Comparison of ENCODE assay signal across 18 cellular contexts in the genomic region with DNA sequence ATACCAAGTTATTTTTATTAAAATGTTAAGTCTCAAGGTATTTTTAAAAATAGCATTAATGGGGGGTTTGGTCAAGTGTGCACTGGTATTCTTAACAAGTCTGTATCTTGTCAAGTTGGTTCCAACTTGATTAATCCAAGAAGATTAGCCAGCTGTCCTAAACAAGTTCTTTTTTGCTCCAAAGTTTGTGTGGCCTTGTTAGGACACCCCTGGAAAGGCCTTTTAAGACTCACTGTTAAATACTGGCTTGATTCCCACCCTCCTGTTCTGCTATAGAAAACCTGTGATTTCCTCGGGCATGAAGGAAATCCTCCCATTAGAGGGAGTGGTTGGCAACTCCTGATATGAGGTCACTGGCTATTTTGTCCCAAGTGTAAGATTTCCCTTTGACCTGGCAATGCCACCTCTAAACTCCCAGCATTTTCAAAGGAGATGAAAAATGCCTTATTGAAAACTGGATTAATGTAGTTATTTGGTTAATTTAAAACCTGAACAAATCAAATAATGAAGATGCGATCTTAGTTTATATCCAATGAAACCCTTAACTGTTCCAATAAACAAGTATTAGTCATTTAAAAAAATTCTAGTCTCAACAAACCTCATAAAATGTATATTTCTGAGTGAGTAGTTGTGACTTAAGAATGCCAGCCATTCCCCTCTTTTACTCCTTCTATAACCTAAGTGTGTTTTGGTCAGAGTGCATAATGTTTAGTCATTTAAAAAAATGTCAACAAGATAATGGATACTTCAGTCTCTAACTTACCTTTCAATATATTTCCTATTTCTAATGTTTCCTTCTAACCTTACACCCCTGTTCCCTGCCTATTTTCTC.
DNase-seq lines count a peak whose midpoint lies in the region; ATAC-seq, FAIRE-seq and TF ChIP-seq lines count a peak whose summit lies in the region.
"Had no signal": no experiment of that assay in that cellular context is flagged by ENCODE, and none has a peak within 500 bp of the region (broad histone marks: within the 10 kb centered on the region; RNA-seq: fewer than 3 reads in every experiment).

No MANE protein-coding gene starts in this region.

- H3K27me3 ChIP-seq in MG63: no peaks in the 10 kb centered on the region
- no peaks in the 10 kb centered on the region for H3K27me3 ChIP-seq in ascending aorta
- no peaks in the 10 kb centered on the region for H3K27me3 ChIP-seq in upper lobe of left lung
- H3K27me3 ChIP-seq: tibial artery had no signal

- H3K4me3 ChIP-seq in MG63 (no peak overlapping the region), ascending aorta (no peak overlapping the region), upper lobe of left lung (no peak overlapping the region)
- H3K4me3 ChIP-seq: HAP-1, tibial artery had no signal

- H3K27ac ChIP-seq in ascending aorta (peak overlapping the region; percentile 74 to 79), upper lobe of left lung (peak overlapping the region; percentile 30 to 80 (median 62))

- H3K4me1 ChIP-seq in ascending aorta (peaks cover 8 to 12% of the 10 kb centered on the region in 2 donors), upper lobe of left lung (peaks cover 0 to 12% (median 4%) of the 10 kb centered on the region in 4 donors)
- H3K4me1 ChIP-seq: HAP-1 had no signal

- H3K9me3 ChIP-seq in MG63 (no peaks in the 10 kb centered on the region), ascending aorta (no peaks in the 10 kb centered on the region), upper lobe of left lung (peaks cover 0 to 6% (median 0%) of the 10 kb centered on the region in 4 donors)
- H3K9me3 ChIP-seq: HAP-1, tibial artery had no signal

- no peak for TF ChIP-seq CTCF in ascending aorta (IDR thresholded peaks at IDR 0.05)
- TF ChIP-seq CTCF in upper lobe of left lung (IDR thresholded peaks at IDR 0.05): no peak

- intact Hi-C loops in ascending aorta (cut with DNase I): loop anchor here (5.0 kb wide), 1 partner anchor 43 kb away; no protein-coding TSS in a partner anchor

- TF ChIP-seq EP300 in upper lobe of left lung (IDR thresholded peaks at IDR 0.05): no peak

- 56 to 64% methylated on average over 2 of the region's 2 CpGs for WGBS in upper lobe of left lung, 2 donors

- FAIRE-seq in GM12891 (lab: Jason Lieb, UNC): no peak

- ATAC-seq in upper lobe of left lung (ENCODE audit: low FRiP score in 2 of 2): no peak
- ATAC-seq: effector memory CD8-positive, alpha-beta T cell; left lobe of liver; stimulated activated naive B cell treated with anti-CD40 and anti-IgM and Interleukin-4, amounts not matched to agents 10 μg/mL and 1 μg/mL and 100 μg/mL, for 72 hours had no signal

- no peak for TF ChIP-seq POLR2A in upper lobe of left lung (IDR thresholded peaks at IDR 0.05)
- TF ChIP-seq POLR2A in GM12891 (IDR thresholded peaks at IDR 0.05; ENCODE audit: low read depth, low read length): no peak

- DNase-seq in MG63 (peak; percentile 30), ascending aorta (ENCODE audit: low spot score in 2 of 2) (no peak), myocyte (ENCODE audit: low read depth) (peak; percentile 80), upper lobe of left lung (no peak), GM12891 (ENCODE audit: insufficient read length, low spot score) (no peak), NCI-H2227 treated with DMSO at 0.1 percent for 48 hours (lab: John Stamatoyannopoulos, UW) (no peak)
- DNase-seq in stimulated activated CD4-positive, alpha-beta T cell treated with anti-CD3 and anti-CD28 coated beads, Interleukin-15, amount 100 ng/mL, for 24 hours: no peak
- DNase-seq: activated CD4-positive, alpha-beta T cell treated with anti-CD3 and anti-CD28 coated beads for 48 hours; DMS79 treated with DMSO at 0.1 percent for 48 hours; effector memory CD8-positive, alpha-beta T cell; Karpas-422; NCI-H1105 treated with DMSO at 0.1 percent for 48 hours; NCI-H524 treated with DMSO at 0.1 percent for 48 hours; stimulated activated CD4-positive, alpha-beta T cell treated with anti-CD3 and anti-CD28 coated beads, Interleukin-2, amount 100 ng/mL, for 24 hours; stimulated activated naive B cell treated with anti-CD40 and anti-IgM and Interleukin-4, amounts not matched to agents 10 μg/mL and 1 μg/mL and 100 μg/mL, for 72 hours; tibial artery had no signal

- H3K36me3 ChIP-seq in MG63 (no peaks in the 10 kb centered on the region), ascending aorta (no peaks in the 10 kb centered on the region), upper lobe of left lung (no peaks in the 10 kb centered on the region)
- H3K36me3 ChIP-seq: HAP-1, tibial artery had no signal

TF ChIP-seq in GM12891, 5 proteins besides CTCF, POLR2A, EP300 and RAD21:
- TF ChIP-seq TAF1 (IDR thresholded peaks at IDR 0.05; ENCODE audit: low read depth, low read length): no peak
- TF ChIP-seq POU2F2 (IDR thresholded peaks at IDR 0.05; ENCODE audit: low read depth, low read length): no peak
- no peak for TF ChIP-seq PAX5 (IDR thresholded peaks at IDR 0.05; ENCODE audit: insufficient read depth, low read length, severe bottlenecking)
- TF ChIP-seq POLR2AphosphoS5 (IDR thresholded peaks at IDR 0.05; ENCODE audit: low read depth, low read length): no peak

Comparison
In these comparisons a context has a peak if more than half of its experiments do, and no peak if none do; other contexts are left out.
1. DNase-seq: peak in MG63 (single experiment) and myocyte (single experiment); none in ascending aorta (0 of 2), upper lobe of left lung (0 of 2), stimulated activated CD4-positive, alpha-beta T cell treated with anti-CD3 and anti-CD28 coated beads, Interleukin-15, amount 100 ng/mL, for 24 hours (single experiment), GM12891 (single experiment) and NCI-H2227 treated with DMSO at 0.1 percent for 48 hours (single experiment).